Comparison of ENCODE assay signal across 10 cellular contexts in genomic region chr10:6300784-6301180, GRCh38.
DNase-seq lines count a peak whose midpoint lies in the region; ATAC-seq and TF ChIP-seq lines count a peak whose summit lies in the region.
"Had no signal": no experiment of that assay in that cellular context is flagged by ENCODE, and none has a peak within 500 bp of the region (broad histone marks: within the 10 kb centered on the region; RNA-seq: fewer than 3 reads in every experiment).

No MANE protein-coding gene starts in this region.

- H3K27me3 ChIP-seq in CD4-positive, alpha-beta memory T cell (ENCODE audit: insufficient read depth, low read length): no peaks in the 10 kb centered on the region
- H3K27me3 ChIP-seq in KMS-11 (ENCODE audit: insufficient read depth, low read depth): no peaks in the 10 kb centered on the region
- H3K27me3 ChIP-seq in neutrophil: no peaks in the 10 kb centered on the region
- H3K27me3 ChIP-seq in A673 (replicated peaks; ENCODE audit: insufficient read depth, low read depth, low read length, poor library complexity): no peaks in the 10 kb centered on the region
- H3K27me3 ChIP-seq: colonic mucosa had no signal

- H3K36me3 ChIP-seq in CD4-positive, alpha-beta memory T cell (ENCODE audit: insufficient read depth, low read length): no peaks in the 10 kb centered on the region
- no peaks in the 10 kb centered on the region for H3K36me3 ChIP-seq in KMS-11 (ENCODE audit: insufficient read depth)
- H3K36me3 ChIP-seq in neutrophil: no peaks in the 10 kb centered on the region
- no peaks in the 10 kb centered on the region for H3K36me3 ChIP-seq in A673 (ENCODE audit: insufficient read depth, low read length, poor library complexity, severe bottlenecking)
- H3K36me3 ChIP-seq: colonic mucosa had no signal

- TF ChIP-seq CTCF in KMS-11 (conservative IDR thresholded peaks at IDR 0.05; ENCODE audit: low read depth, low read length): no peak
- no peak for TF ChIP-seq CTCF in neutrophil (IDR thresholded peaks at IDR 0.05)
- no peak for TF ChIP-seq CTCF in WTC11 (IDR thresholded peaks at IDR 0.05)
- TF ChIP-seq CTCF in A673 (conservative IDR thresholded peaks at IDR 0.05; ENCODE audit: low read depth, low read length): no peak

- peaks cover 16 to 39% (median 26%) of the 10 kb centered on the region in 4 donors for H3K4me1 Mint-ChIP-seq in CD4-positive, alpha-beta memory T cell
- peaks cover 52% of the 10 kb centered on the region for H3K4me1 Mint-ChIP-seq in activated naive CD8-positive, alpha-beta T cell treated with anti-CD3 and anti-CD28 coated beads, Interleukin-2, amount 50 U/mL, for 24 hours
- H3K4me1 Mint-ChIP-seq in WTC11: peaks cover 8% of the 10 kb centered on the region

- peak overlapping the region; percentile 72 to 95 (median 91) for H3K27ac Mint-ChIP-seq in CD4-positive, alpha-beta memory T cell
- peak overlapping the region; percentile 71 for H3K27ac Mint-ChIP-seq in activated naive CD8-positive, alpha-beta T cell treated with anti-CD3 and anti-CD28 coated beads, Interleukin-2, amount 50 U/mL, for 24 hours
- H3K27ac Mint-ChIP-seq in WTC11: no peak overlapping the region

- H3K4me2 ChIP-seq in KMS-11: peak overlapping the region; percentile 67

- H3K27ac ChIP-seq in CD4-positive, alpha-beta memory T cell (ENCODE audit: low read depth, low read length): peak overlapping the region; percentile 27
- H3K27ac ChIP-seq in KMS-11: peak overlapping the region; percentile 83
- peak overlapping the region; percentile 74 for H3K27ac ChIP-seq in neutrophil
- H3K27ac ChIP-seq in A673 (ENCODE audit: low read depth, low read length, poor library complexity, severe bottlenecking): no peak overlapping the region
- H3K27ac ChIP-seq: colonic mucosa had no signal

- CTCF ChIA-PET in CD4-positive, alpha-beta memory T cell (lab: Charles Lee; ENCODE audit: partially characterized antibody): interaction anchor here (0.6 to 1.8 kb wide), 5 partner anchors 10 to 101 kb away, joined by 3 to 12 read pairs (median 5); partner anchors contain the start of gene PFKFB3
- CTCF ChIA-PET in WTC11 (lab: Charles Lee): interaction anchor here (1.3 kb wide), 1 partner anchor 101 kb away, joined by 4 read pairs; no protein-coding TSS in a partner anchor
- CTCF ChIA-PET in A673 (lab: Charles Lee): no interaction called here

- no peaks in the 10 kb centered on the region for H3K9me3 Mint-ChIP-seq in CD4-positive, alpha-beta memory T cell
- peaks cover 4% of the 10 kb centered on the region for H3K9me3 Mint-ChIP-seq in activated naive CD8-positive, alpha-beta T cell treated with anti-CD3 and anti-CD28 coated beads, Interleukin-2, amount 50 U/mL, for 24 hours
- H3K9me3 Mint-ChIP-seq in WTC11: peaks cover 5% of the 10 kb centered on the region; the same call in 1 of the 2 replicates

- POLR2A ChIA-PET in CD4-positive, alpha-beta memory T cell (lab: Charles Lee; ENCODE audit: partially characterized antibody): interaction anchor here (0.9 to 2.2 kb wide), 8 partner anchors 9 to 106 kb away, joined by 4 to 15 read pairs (median 7); partner anchors contain the start of gene PFKFB3
- POLR2A ChIA-PET in WTC11 (lab: Charles Lee) (no interaction called here), A673 (lab: Charles Lee; ENCODE audit: low non-redundant PET) (interaction anchor here (0.7 kb wide), 1 partner anchor 20 kb away, joined by 3 read pairs; no protein-coding TSS in a partner anchor)

- H3K9ac ChIP-seq in KMS-11: peak overlapping the region; percentile 49; the same call in 1 of the 2 replicates

- no TSS peak for BruUV-seq in A673 (replicated peaks; lab: Mats Ljungman, UMichigan)

- no peaks in the 10 kb centered on the region for H4K20me1 ChIP-seq in KMS-11 (ENCODE audit: insufficient read depth)

- no peaks in the 10 kb centered on the region for H3K79me2 ChIP-seq in KMS-11 (ENCODE audit: insufficient read depth, low read depth)

- intact Hi-C loops in CD4-positive, alpha-beta memory T cell (cut with micrococcal nuclease): loop anchor here (1.0 kb wide), 1 partner anchor 48 kb away; no protein-coding TSS in a partner anchor
- intact Hi-C loops in sciatic nerve (cut with DNase I): no loop called here
- intact Hi-C loops in A673 (cut with micrococcal nuclease; ENCODE audit: unreplicated experiment): no loop called here

- H2AFZ ChIP-seq in KMS-11 (ENCODE audit: low read depth): peak overlapping the region; percentile 66

- H3K4me3 Mint-ChIP-seq in CD4-positive, alpha-beta memory T cell: peak overlapping the region in 7 of 8 donors; percentile 26 to 82 (median 65)
- H3K4me3 Mint-ChIP-seq in activated naive CD8-positive, alpha-beta T cell treated with anti-CD3 and anti-CD28 coated beads, Interleukin-2, amount 50 U/mL, for 24 hours: no peak overlapping the region
- no peak overlapping the region for H3K4me3 Mint-ChIP-seq in WTC11

- no peak for DNase-seq in CD4-positive, alpha-beta memory T cell
- DNase-seq in activated naive CD8-positive, alpha-beta T cell treated with anti-CD3 and anti-CD28 coated beads, Interleukin-2, amount 50 U/mL, for 24 hours: no peak
- DNase-seq in SKM-1 (lab: John Stamatoyannopoulos, UW; ENCODE audit: unreplicated experiment) (no peak), sciatic nerve (ENCODE audit: low spot score) (no peak), WTC11 (ENCODE audit: low spot score) (no peak), A673 (ENCODE audit: low spot score) (no peak)
- DNase-seq: colonic mucosa had no signal

- H3K27me3 Mint-ChIP-seq in CD4-positive, alpha-beta memory T cell: no peaks in the 10 kb centered on the region
- H3K27me3 Mint-ChIP-seq in activated naive CD8-positive, alpha-beta T cell treated with anti-CD3 and anti-CD28 coated beads, Interleukin-2, amount 50 U/mL, for 24 hours: no peaks in the 10 kb centered on the region
- H3K27me3 Mint-ChIP-seq in WTC11 (ENCODE audit: low read depth): no peaks in the 10 kb centered on the region

- no peak for ATAC-seq in activated naive CD8-positive, alpha-beta T cell treated with anti-CD3 and anti-CD28 coated beads, Interleukin-2, amount 50 U/mL, for 24 hours
- no peak for ATAC-seq in sciatic nerve
- no peak for ATAC-seq in WTC11
- ATAC-seq: PC-3 had no signal

- H3K4me3 ChIP-seq in CD4-positive, alpha-beta memory T cell (ENCODE audit: low read length in 2 of 2): peak overlapping the region in 1 of 2 donors; percentile 28
- H3K4me3 ChIP-seq in KMS-11 (IDR thresholded peaks at IDR 0.05; ENCODE audit: insufficient read depth, low read depth, low read length) (no peak overlapping the region), neutrophil (ENCODE audit: low read depth in 1 of 2, low read length in 1 of 2) (no peak overlapping the region), A673 (ENCODE audit: low read depth, low read length, poor library complexity, severe bottlenecking) (no peak overlapping the region)
- H3K4me3 ChIP-seq: colonic mucosa had no signal

- H3K9me3 ChIP-seq in CD4-positive, alpha-beta memory T cell (ENCODE audit: control insufficient read depth in 1 of 2, low read length in 2 of 2): no peaks in the 10 kb centered on the region
- no peaks in the 10 kb centered on the region for H3K9me3 ChIP-seq in neutrophil
- no peaks in the 10 kb centered on the region for H3K9me3 ChIP-seq in A673 (ENCODE audit: low read depth, low read length, poor library complexity, severe bottlenecking)
- H3K9me3 ChIP-seq: colonic mucosa had no signal

- H3K36me3 Mint-ChIP-seq in CD4-positive, alpha-beta memory T cell: peaks cover 0 to 5% of the 10 kb centered on the region in 2 donors
- no peaks in the 10 kb centered on the region for H3K36me3 Mint-ChIP-seq in activated naive CD8-positive, alpha-beta T cell treated with anti-CD3 and anti-CD28 coated beads, Interleukin-2, amount 50 U/mL, for 24 hours (ENCODE audit: low read depth)
- H3K36me3 Mint-ChIP-seq in WTC11: no peaks in the 10 kb centered on the region; the same call in 1 of the 2 replicates

- peaks cover 23% of the 10 kb centered on the region for H3K4me1 ChIP-seq in CD4-positive, alpha-beta memory T cell (ENCODE audit: insufficient read depth, low read length)
- H3K4me1 ChIP-seq in KMS-11 (ENCODE audit: low read depth, poor library complexity, severe bottlenecking) (peaks cover 59% of the 10 kb centered on the region), neutrophil (ENCODE audit: control insufficient read depth in 1 of 2, insufficient read depth in 1 of 2, low read depth in 1 of 2, low read length in 1 of 2) (peaks cover 35 to 42% of the 10 kb centered on the region in 2 experiments), A673 (ENCODE audit: insufficient read depth, low read length, poor library complexity, severe bottlenecking) (peaks cover 8% of the 10 kb centered on the region)
- H3K4me1 ChIP-seq: colonic mucosa had no signal

TF ChIP-seq in WTC11, 78 proteins besides CTCF, POLR2A, EP300 and RAD21:
- TF ChIP-seq ZNF232 (CRISPR knock-in tag; IDR thresholded peaks at IDR 0.05) (no peak), ZNF263 (CRISPR knock-in tag; IDR thresholded peaks at IDR 0.05; ENCODE audit: low read depth) (no peak), RELA (CRISPR knock-in tag; IDR thresholded peaks at IDR 0.05; ENCODE audit: borderline replicate concordance) (no peak), ZBTB21 (CRISPR knock-in tag; IDR thresholded peaks at IDR 0.05; ENCODE audit: borderline replicate concordance) (no peak), CBFB (CRISPR knock-in tag; IDR thresholded peaks at IDR 0.05; ENCODE audit: low read depth) (no peak), ATF3 (CRISPR knock-in tag; conservative IDR thresholded peaks at IDR 0.05) (no peak), OVOL2 (CRISPR knock-in tag; IDR thresholded peaks at IDR 0.05; ENCODE audit: borderline replicate concordance) (no peak)

Comparison
In these comparisons a context has a peak if more than half of its experiments do, and no peak if none do; other contexts are left out.
1. H3K4me3 Mint-ChIP-seq: peak in CD4-positive, alpha-beta memory T cell (7 of 8); none in activated naive CD8-positive, alpha-beta T cell treated with anti-CD3 and anti-CD28 coated beads, Interleukin-2, amount 50 U/mL, for 24 hours (single experiment) and WTC11 (single experiment).